In genomic region chr10:14302035-14302434, GRCh38 we compare ENCODE assay signal across 11 cellular contexts. TPM values are rescaled to one million over a fixed set of nuclear protein-coding genes. Genes with fewer than 3 reads are reported as not detected.
DNase-seq lines count a peak whose midpoint lies in the region; ATAC-seq and TF ChIP-seq lines count a peak whose summit lies in the region.
"Had no signal": no experiment of that assay in that cellular context is flagged by ENCODE, and none has a peak within 500 bp of the region (broad histone marks: within the 10 kb centered on the region; RNA-seq: fewer than 3 reads in every experiment).

No MANE protein-coding gene starts in this region.

- TF ChIP-seq EP300 in SK-N-SH (IDR thresholded peaks at IDR 0.05; ENCODE audit: borderline replicate concordance in 1 of 2, low read depth in 1 of 2, low read length in 1 of 2) = no peak

- no peaks in the 10 kb centered on the region for H3F3A ChIP-seq in SK-N-SH (replicated peaks; ENCODE audit: insufficient read depth)

- H3K4me3 ChIP-seq in AG04450 (ENCODE audit: low read depth, low read length) (no peak overlapping the region), SK-N-SH (ENCODE audit: low read depth in 2 of 2, low read length in 1 of 2) (no peak overlapping the region)

- no peaks in the 10 kb centered on the region for H3K79me2 ChIP-seq in SK-N-SH (ENCODE audit: insufficient read depth)

- no peak overlapping the region for H3K4me2 ChIP-seq in SK-N-SH

- no peak for TF ChIP-seq RAD21 in SK-N-SH (IDR thresholded peaks at IDR 0.05; ENCODE audit: low read length)

- no peak overlapping the region for H3K9ac ChIP-seq in SK-N-SH

- no peaks in the 10 kb centered on the region for H3K9me2 ChIP-seq in SK-N-SH

- H3K9me3 ChIP-seq in AG04450 (ENCODE audit: control insufficient read depth, insufficient read depth, low read length) = no peaks in the 10 kb centered on the region
- no peaks in the 10 kb centered on the region for H3K9me3 ChIP-seq in SK-N-SH

- ATAC-seq in foreskin keratinocyte (no peak), HG02571 (IDR thresholded peaks at IDR 0.05; ENCODE audit: unreplicated experiment) (no peak), GM19397 (IDR thresholded peaks at IDR 0.05; ENCODE audit: unreplicated experiment) (no peak)
- ATAC-seq: naive thymus-derived CD8-positive, alpha-beta T cell; T-helper 17 cell had no signal

- POLR2A ChIA-PET in AG04450 (lab: Yijun Ruan, JAX) (no interaction called here), SK-N-SH (lab: Yijun Ruan, JAX) (no interaction called here)

- H4K20me1 ChIP-seq in SK-N-SH (ENCODE audit: insufficient read depth) = no peaks in the 10 kb centered on the region

- no peaks in the 10 kb centered on the region for H3K36me3 ChIP-seq in SK-N-SH (replicated peaks in 1 of 2; ENCODE audit: control insufficient read depth in 1 of 2, insufficient read depth in 2 of 2, low read length in 1 of 2)

- peaks cover 28% of the 10 kb centered on the region for H3K27me3 ChIP-seq in AG04450 (ENCODE audit: control insufficient read depth, insufficient read depth, low read length)
- H3K27me3 ChIP-seq in SK-N-SH (ENCODE audit: insufficient read depth) = no peaks in the 10 kb centered on the region
- H3K27me3 ChIP-seq in foreskin keratinocyte = peaks cover 16% of the 10 kb centered on the region

- CTCF ChIA-PET in AG04450 (lab: Charles Lee) (interaction anchor here (0.7 to 1.3 kb wide), 6 partner anchors 24 to 188 kb away, joined by 3 to 4 read pairs (median 3); no protein-coding TSS in a partner anchor), SK-N-SH (lab: Yijun Ruan, JAX) (interaction anchor here (0.9 to 1.2 kb wide), 2 partner anchors 20 to 28 kb away, joined by 3 to 4 read pairs; no protein-coding TSS in a partner anchor)

- no peak overlapping the region for H2AFZ ChIP-seq in SK-N-SH (ENCODE audit: low read depth)

- no peaks in the 10 kb centered on the region for H3K4me1 ChIP-seq in SK-N-SH (ENCODE audit: control insufficient read depth in 1 of 2, insufficient read depth in 2 of 2, low read depth in 1 of 2, low read length in 1 of 2)
- H3K4me1 ChIP-seq in foreskin keratinocyte = no peaks in the 10 kb centered on the region

- peak; percentile 6 for DNase-seq in AG04450 (ENCODE audit: low read depth, low spot score)
- DNase-seq in SK-N-SH = no peak
- DNase-seq in foreskin keratinocyte = peak in 1 of 2 donors; percentile 9
- DNase-seq in NK-92 treated with Interleukin-12 subunit alpha and Interleukin-12 subunit beta, amount 100 ng/mL, for 24 hours (lab: John Stamatoyannopoulos, UW) = no peak
- DNase-seq in stimulated activated CD4-positive, alpha-beta T cell treated with anti-CD3 and anti-CD28 coated beads, Interleukin-1b, Interleukin-23, amount 100 ng/mL, for 48 hours = no peak
- DNase-seq: COR-L47; naive thymus-derived CD8-positive, alpha-beta T cell; T-helper 17 cell had no signal

- TF ChIP-seq CTCF in AG04450 (IDR thresholded peaks at IDR 0.05; ENCODE audit: low read depth, low read length) (peak; percentile 64), GM12872 (IDR thresholded peaks at IDR 0.05; ENCODE audit: insufficient read depth, low read depth, low read length) (peak; percentile 44; the same call in 2 of the 3 replicates), SK-N-SH (IDR thresholded peaks at IDR 0.05) (peak; percentile 52), foreskin keratinocyte (conservative IDR thresholded peaks at IDR 0.05) (peak; percentile 55)

- 2% methylated on average over 2 of the region's 2 CpGs for WGBS in SK-N-SH (ENCODE audit: low lambda C conversion rate)

- H3K27ac ChIP-seq in AG04450 (ENCODE audit: low read depth, low read length) (no peak overlapping the region), SK-N-SH (ENCODE audit: low read depth in 2 of 2, low read length in 1 of 2) (no peak overlapping the region), foreskin keratinocyte (no peak overlapping the region)

TF ChIP-seq in SK-N-SH, 30 proteins besides CTCF, POLR2A, EP300 and RAD21:
- TF ChIP-seq, protein P1, sequence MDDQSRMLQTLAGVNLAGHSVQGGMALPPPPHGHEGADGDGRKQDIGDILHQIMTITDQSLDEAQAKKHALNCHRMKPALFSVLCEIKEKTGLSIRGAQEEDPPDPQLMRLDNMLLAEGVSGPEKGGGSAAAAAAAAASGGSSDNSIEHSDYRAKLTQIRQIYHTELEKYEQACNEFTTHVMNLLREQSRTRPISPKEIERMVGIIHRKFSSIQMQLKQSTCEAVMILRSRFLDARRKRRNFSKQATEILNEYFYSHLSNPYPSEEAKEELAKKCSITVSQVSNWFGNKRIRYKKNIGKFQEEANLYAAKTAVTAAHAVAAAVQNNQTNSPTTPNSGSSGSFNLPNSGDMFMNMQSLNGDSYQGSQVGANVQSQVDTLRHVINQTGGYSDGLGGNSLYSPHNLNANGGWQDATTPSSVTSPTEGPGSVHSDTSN (IDR thresholded peaks at IDR 0.05) = no peak
- TF ChIP-seq TEAD4 (IDR thresholded peaks at IDR 0.05; ENCODE audit: borderline replicate concordance, insufficient read depth) (no peak), JUND (IDR thresholded peaks at IDR 0.05) (no peak), RFX5 (IDR thresholded peaks at IDR 0.05; ENCODE audit: low read length) (no peak), MXI1 (IDR thresholded peaks at IDR 0.05; ENCODE audit: low read depth, low read length) (no peak), POLR2AphosphoS5 (IDR thresholded peaks at IDR 0.05; ENCODE audit: low read depth, low read length) (no peak), RXRA (IDR thresholded peaks at IDR 0.05; ENCODE audit: borderline replicate concordance, low read depth) (no peak), MAX (IDR thresholded peaks at IDR 0.05; ENCODE audit: low read depth) (no peak), NRF1 (IDR thresholded peaks at IDR 0.05; ENCODE audit: low read depth, low read length) (no peak), EZH2phosphoT487 (IDR thresholded peaks at IDR 0.05; ENCODE audit: borderline replicate concordance, low read depth) (no peak), SMC3 (IDR thresholded peaks at IDR 0.05; ENCODE audit: low read depth, low read length) (no peak), SIN3A (IDR thresholded peaks at IDR 0.05; ENCODE audit: borderline replicate concordance, low read depth, low read length) (no peak), MEF2A (IDR thresholded peaks at IDR 0.05; ENCODE audit: borderline replicate concordance, low read depth) (no peak), TAF1 (IDR thresholded peaks at IDR 0.05; ENCODE audit: borderline replicate concordance, low read depth, low read length) (no peak)
- TF ChIP-seq, protein P2, sequence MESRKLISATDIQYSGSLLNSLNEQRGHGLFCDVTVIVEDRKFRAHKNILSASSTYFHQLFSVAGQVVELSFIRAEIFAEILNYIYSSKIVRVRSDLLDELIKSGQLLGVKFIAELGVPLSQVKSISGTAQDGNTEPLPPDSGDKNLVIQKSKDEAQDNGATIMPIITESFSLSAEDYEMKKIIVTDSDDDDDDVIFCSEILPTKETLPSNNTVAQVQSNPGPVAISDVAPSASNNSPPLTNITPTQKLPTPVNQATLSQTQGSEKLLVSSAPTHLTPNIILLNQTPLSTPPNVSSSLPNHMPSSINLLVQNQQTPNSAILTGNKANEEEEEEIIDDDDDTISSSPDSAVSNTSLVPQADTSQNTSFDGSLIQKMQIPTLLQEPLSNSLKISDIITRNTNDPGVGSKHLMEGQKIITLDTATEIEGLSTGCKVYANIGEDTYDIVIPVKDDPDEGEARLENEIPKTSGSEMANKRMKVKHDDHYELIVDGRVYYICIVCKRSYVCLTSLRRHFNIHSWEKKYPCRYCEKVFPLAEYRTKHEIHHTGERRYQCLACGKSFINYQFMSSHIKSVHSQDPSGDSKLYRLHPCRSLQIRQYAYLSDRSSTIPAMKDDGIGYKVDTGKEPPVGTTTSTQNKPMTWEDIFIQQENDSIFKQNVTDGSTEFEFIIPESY (IDR thresholded peaks at IDR 0.05; ENCODE audit: borderline replicate concordance, low read depth) = no peak

RNA-seq across cellular contexts. Expression of gene FRMD4A, which starts 28.7 kb away (rescaled TPM):
- polyA plus RNA-seq in AG04450 (2011; rRNA removed) (45.7 and 47.9 TPM in 2 replicates), SK-N-SH (2012; rRNA removed) (34.5 and 37.7 TPM in 2 replicates), foreskin keratinocyte (10.7 and 14.7 TPM in 2 replicates)
- 128 and 154 TPM in 2 replicates for polyA minus RNA-seq in AG04450 (2011; rRNA and poly(A)+ RNA removed)
- 20.5 and 25.4 TPM in 2 replicates for polyA plus RNA-seq in SK-N-SH (2012; cell fraction: cytosol; rRNA removed)
- polyA plus RNA-seq in SK-N-SH (2012; cell fraction: nucleus; rRNA removed) = 76.7 and 81.9 TPM in 2 replicates
- total RNA-seq in foreskin keratinocyte = 23.4 and 29.8 TPM in 2 replicates
